25 cellular contexts compared by ENCODE assay signal in the genomic region with DNA sequence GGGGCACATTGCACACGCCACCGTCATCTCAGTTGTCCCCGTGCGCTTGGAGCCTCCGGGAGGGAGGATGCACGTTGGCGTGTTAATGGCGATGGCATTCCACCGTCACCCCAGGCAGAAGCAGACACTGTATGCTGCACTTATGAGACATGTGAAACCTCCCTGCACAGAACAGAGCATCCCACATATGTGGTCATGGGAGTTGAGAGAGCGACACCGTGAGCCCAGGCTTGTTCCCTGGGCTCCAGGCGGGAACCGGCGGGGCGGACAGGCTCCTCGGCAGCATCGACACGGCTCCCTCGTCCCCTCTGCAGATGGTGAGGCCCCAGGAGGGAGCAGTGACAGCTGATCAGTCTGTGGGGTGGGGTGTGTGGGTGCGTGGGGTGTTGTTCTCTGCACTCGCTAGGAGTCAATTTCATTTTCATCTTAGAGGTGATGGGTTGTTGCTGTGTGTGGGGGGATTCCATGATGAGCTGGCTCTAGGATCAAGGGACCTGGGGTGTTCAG. TPM values are rescaled to one million over a fixed set of nuclear protein-coding genes. Genes with fewer than 3 reads are reported as not detected.
DNase-seq lines count a peak whose midpoint lies in the region; ATAC-seq, FAIRE-seq and TF ChIP-seq lines count a peak whose summit lies in the region.
"Had no signal": no experiment of that assay in that cellular context is flagged by ENCODE, and none has a peak within 500 bp of the region (broad histone marks: within the 10 kb centered on the region; RNA-seq: fewer than 3 reads in every experiment).

No MANE protein-coding gene starts in this region.

- H3K36me3 ChIP-seq in BLaER1 (peaks cover 13% of the 10 kb centered on the region; the same call in 1 of the 2 replicates), neuronal stem cell (replicated peaks in 1 of 2; ENCODE audit: control insufficient read depth in 2 of 2, insufficient read depth in 2 of 2, low read length in 2 of 2) (peaks cover 2 to 4% of the 10 kb centered on the region in 2 donors)
- H3K36me3 ChIP-seq: ascending aorta had no signal

- H3K14ac ChIP-seq in neuronal stem cell (ENCODE audit: low read length) = peak overlapping the region; percentile 63

- H3K9me3 Mint-ChIP-seq in brain = peaks cover 0 to 6% (median 0%) of the 10 kb centered on the region in 5 experiments
- H3K9me3 Mint-ChIP-seq: activated naive CD4-positive, alpha-beta T cell treated with anti-CD3 and anti-CD28 coated beads, Interleukin-2, amount 50 U/mL, for 24 hours; activated T-cell treated with anti-CD3 and anti-CD28 coated beads, Interleukin-2, amount 50 U/mL, for 72 hours; T-helper 2 cell treated with Interferon-gamma antibody and Interleukin-4, amounts not matched to agents 5 μg/mL and 100 μg/mL, for 36 hours had no signal

- peak overlapping the region; percentile 81 for H2BK15ac ChIP-seq in neuronal stem cell (ENCODE audit: low read length)

- peak overlapping the region; percentile 87 for H3K18ac ChIP-seq in neuronal stem cell (ENCODE audit: low read length)

- H2AFZ ChIP-seq in neuronal stem cell (ENCODE audit: low read length) = no peak overlapping the region

- H3K27ac ChIP-seq in BLaER1 (no peak overlapping the region), neuronal stem cell (replicated peaks; ENCODE audit: low read length) (no peak overlapping the region)
- H3K27ac ChIP-seq: ascending aorta, HL-60, VCaP had no signal

- H3K4ac ChIP-seq in neuronal stem cell (ENCODE audit: low read length) = peak overlapping the region; percentile 84

- FAIRE-seq in HTR-8/SVneo (lab: Jason Lieb, UNC) = peak; percentile 31
- FAIRE-seq: HepG2 had no signal

- H2BK12ac ChIP-seq in neuronal stem cell (ENCODE audit: low read length) = peak overlapping the region; percentile 6

- H3K27ac Mint-ChIP-seq in brain = peak overlapping the region in 3 of 5 experiments; percentile 47 to 89 (median 78)
- H3K27ac Mint-ChIP-seq: activated naive CD4-positive, alpha-beta T cell treated with anti-CD3 and anti-CD28 coated beads, Interleukin-2, amount 50 U/mL, for 24 hours; activated T-cell treated with anti-CD3 and anti-CD28 coated beads, Interleukin-2, amount 50 U/mL, for 72 hours; T-helper 2 cell treated with Interferon-gamma antibody and Interleukin-4, amounts not matched to agents 5 μg/mL and 100 μg/mL, for 36 hours had no signal

- H3K4me2 ChIP-seq in BLaER1 (peak overlapping the region; percentile 34), neuronal stem cell (ENCODE audit: insufficient read depth, low read length, poor library complexity, severe bottlenecking) (no peak overlapping the region)

- no peak for TF ChIP-seq CTCF in brain (conservative IDR thresholded peaks at IDR 0.05)

- ATAC-seq in HG03135 (IDR thresholded peaks at IDR 0.05; ENCODE audit: unreplicated experiment) = no peak
- ATAC-seq in HG03565 (IDR thresholded peaks at IDR 0.05; ENCODE audit: unreplicated experiment) = no peak
- ATAC-seq: activated T-cell treated with anti-CD3 and anti-CD28 coated beads, Interleukin-2, amount 50 U/mL, for 72 hours; HepG2; SK-N-SH treated with all-trans-retinoic acid at 6 μM for 48 hours had no signal

- H4K20me1 ChIP-seq in BLaER1 = peaks cover 73% of the 10 kb centered on the region

- no peak overlapping the region for H3K4me3 ChIP-seq in BLaER1
- H3K4me3 ChIP-seq in neuronal stem cell (ENCODE audit: low read length in 2 of 2) = peak overlapping the region in 1 of 2 donors; percentile 24
- H3K4me3 ChIP-seq: ascending aorta had no signal

- DNase-seq in HTR-8/SVneo (ENCODE audit: insufficient read length, low spot score) = no peak
- no peak for DNase-seq in neuronal stem cell (ENCODE audit: low spot score)
- no peak for DNase-seq in DMS153 (lab: John Stamatoyannopoulos, UW)
- DNase-seq: activated CD8-positive, alpha-beta memory T cell treated with anti-CD3 and anti-CD28 coated beads for 24 hours; activated T-cell treated with anti-CD3 and anti-CD28 coated beads, Interleukin-2, amount 50 U/mL, for 72 hours; central memory CD4-positive, alpha-beta T cell; kidney glomerular epithelial cell; NCI-H1092 treated with DMSO at 0.1 percent for 48 hours; NCI-H2029; NCI-H345; occipital lobe; OCI-M1; stimulated activated CD4-positive, alpha-beta T cell treated with anti-CD3 and anti-CD28 coated beads, Interleukin-2, amount 100 ng/mL, for 48 hours; stimulated activated naive CD4-positive, alpha-beta T cell had no signal

- H3K4me1 ChIP-seq in BLaER1 = peaks cover 53% of the 10 kb centered on the region
- peaks cover 0 to 9% of the 10 kb centered on the region in 2 donors for H3K4me1 ChIP-seq in neuronal stem cell (ENCODE audit: control insufficient read depth in 2 of 2, insufficient read depth in 1 of 2, low read depth in 1 of 2, low read length in 2 of 2)
- H3K4me1 ChIP-seq: ascending aorta had no signal

- H3K27me3 Mint-ChIP-seq in brain = peaks cover 2% of the 10 kb centered on the region
- H3K27me3 Mint-ChIP-seq: activated naive CD4-positive, alpha-beta T cell treated with anti-CD3 and anti-CD28 coated beads, Interleukin-2, amount 50 U/mL, for 24 hours had no signal

- H4K91ac ChIP-seq in neuronal stem cell (ENCODE audit: low read depth, low read length, poor library complexity) = peak overlapping the region; percentile 97

- H3K79me1 ChIP-seq in neuronal stem cell (ENCODE audit: low read depth, low read length) = peaks cover 3% of the 10 kb centered on the region

- H4K8ac ChIP-seq in neuronal stem cell (ENCODE audit: low read depth, low read length) = no peak overlapping the region

- no peaks in the 10 kb centered on the region for H3K9me3 ChIP-seq in BLaER1
- peaks cover 0 to 4% of the 10 kb centered on the region in 2 donors for H3K9me3 ChIP-seq in neuronal stem cell (replicated peaks in 1 of 2; ENCODE audit: control insufficient read depth in 2 of 2, insufficient read depth in 1 of 2, low read depth in 1 of 2, low read length in 2 of 2)
- H3K9me3 ChIP-seq: ascending aorta had no signal

- peaks cover 35% of the 10 kb centered on the region for H3K4me1 Mint-ChIP-seq in brain

- peaks cover 30% of the 10 kb centered on the region for H3K36me3 Mint-ChIP-seq in brain
- H3K36me3 Mint-ChIP-seq: activated naive CD4-positive, alpha-beta T cell treated with anti-CD3 and anti-CD28 coated beads, Interleukin-2, amount 50 U/mL, for 24 hours had no signal

- H3K27me3 ChIP-seq in BLaER1 (no peaks in the 10 kb centered on the region), neuronal stem cell (ENCODE audit: control insufficient read depth in 3 of 3, insufficient read depth in 3 of 3, low read depth in 1 of 3, low read length in 3 of 3) (no peaks in the 10 kb centered on the region)
- H3K27me3 ChIP-seq: ascending aorta had no signal

- peak overlapping the region; percentile 93 for H3K23ac ChIP-seq in neuronal stem cell (ENCODE audit: low read depth, low read length, poor library complexity)

- WGBS in neuronal stem cell (ENCODE audit: extremely low coverage in 2 of 2, insufficient read length in 2 of 2, insufficient replicate concordance in 1 of 2), 2 donors = no CpG with 5 or more reads among the region's 21 CpGs

- no peak overlapping the region for H2BK120ac ChIP-seq in neuronal stem cell (ENCODE audit: low read depth, low read length)

- no peak overlapping the region for H2BK5ac ChIP-seq in neuronal stem cell (ENCODE audit: low read length)

- H3K9ac ChIP-seq in BLaER1 = no peak overlapping the region
- peak overlapping the region; percentile 88 for H3K9ac ChIP-seq in neuronal stem cell (ENCODE audit: low read depth, low read length, poor library complexity)

- H2AK5ac ChIP-seq in neuronal stem cell (ENCODE audit: low read depth, low read length) = peak overlapping the region; percentile 98

- H3K4me3 Mint-ChIP-seq in brain = peak overlapping the region in 1 of 5 experiments; percentile 51
- H3K4me3 Mint-ChIP-seq: activated naive CD4-positive, alpha-beta T cell treated with anti-CD3 and anti-CD28 coated beads, Interleukin-2, amount 50 U/mL, for 24 hours; activated T-cell treated with anti-CD3 and anti-CD28 coated beads, Interleukin-2, amount 50 U/mL, for 72 hours; T-helper 2 cell treated with Interferon-gamma antibody and Interleukin-4, amounts not matched to agents 5 μg/mL and 100 μg/mL, for 36 hours had no signal

RNA-seq across cellular contexts. Expression of a gene that starts 40.4 kb away (rescaled TPM):
- polyA plus RNA-seq in brain (ENCODE audit: insufficient read depth, low read depth, low replicate concordance) = 29.6 TPM
- 17.4 TPM for polyA plus RNA-seq in neuronal stem cell (2013, experiment 1 of 2)
- polyA plus RNA-seq in neuronal stem cell (2013, experiment 2 of 2) = 17.8 TPM
